Comparison of ENCODE assay signal across 13 cellular contexts in the genomic region with DNA sequence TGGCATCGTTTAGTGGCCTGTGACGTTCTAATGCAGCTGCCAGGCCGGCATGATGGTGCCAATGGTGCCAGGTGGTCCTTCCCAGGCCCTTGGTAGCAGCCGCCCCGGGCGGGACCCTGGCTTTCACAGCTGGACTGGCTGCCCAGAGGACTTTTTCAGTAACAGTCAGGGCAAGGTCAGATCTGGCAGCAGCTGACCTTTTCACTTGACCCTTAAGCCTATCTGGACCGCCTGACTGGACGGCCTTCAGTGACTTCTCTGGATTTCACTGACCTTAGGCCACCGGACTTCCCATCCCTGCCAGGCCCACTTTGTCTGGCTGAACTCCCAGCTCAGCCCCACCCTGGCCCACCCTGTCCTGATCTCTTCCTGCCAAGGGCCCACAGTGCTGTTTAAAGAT. TPM values are rescaled to one million over a fixed set of nuclear protein-coding genes. Genes with fewer than 3 reads are reported as not detected.
DNase-seq lines count a peak whose midpoint lies in the region; ATAC-seq and TF ChIP-seq lines count a peak whose summit lies in the region.
"Had no signal": no experiment of that assay in that cellular context is flagged by ENCODE, and none has a peak within 500 bp of the region (broad histone marks: within the 10 kb centered on the region; RNA-seq: fewer than 3 reads in every experiment).

No MANE protein-coding gene starts in this region.

- H3K4me2 ChIP-seq in SK-N-SH: no peak overlapping the region
- H3K4me2 ChIP-seq: smooth muscle cell had no signal

- no peak for ATAC-seq in CD8-positive, alpha-beta T cell
- ATAC-seq: mucosa of descending colon had no signal

- intact Hi-C loops in CD8-positive, alpha-beta T cell (cut with DNase I, micrococcal nuclease): no loop called here

- H3K27ac ChIP-seq in CD8-positive, alpha-beta T cell (ENCODE audit: low read depth, low read length): no peak overlapping the region
- H3K27ac ChIP-seq in cingulate gyrus (ENCODE audit: low read depth, low read length): peak overlapping the region; percentile 23
- H3K27ac ChIP-seq in liver (ENCODE audit: low read depth in 1 of 2, low read length in 2 of 2): peak overlapping the region; percentile 15 to 50
- peak overlapping the region; percentile 48 for H3K27ac ChIP-seq in suprapubic skin
- no peak overlapping the region for H3K27ac ChIP-seq in SK-N-SH (ENCODE audit: low read depth in 2 of 2, low read length in 1 of 2)

- no peaks in the 10 kb centered on the region for H3K27me3 Mint-ChIP-seq in CD8-positive, alpha-beta T cell (ENCODE audit: low read depth)

- H3K4me3 ChIP-seq in CD8-positive, alpha-beta T cell (ENCODE audit: low read depth, low read length): no peak overlapping the region
- no peak overlapping the region for H3K4me3 ChIP-seq in liver (ENCODE audit: low read depth in 1 of 3, low read length in 3 of 3)
- no peak overlapping the region for H3K4me3 ChIP-seq in suprapubic skin
- H3K4me3 ChIP-seq in SK-N-SH (ENCODE audit: low read depth in 2 of 2, low read length in 1 of 2): no peak overlapping the region
- H3K4me3 ChIP-seq: mucosa of descending colon, smooth muscle cell had no signal

- DNase-seq in CD8-positive, alpha-beta T cell: no peak
- DNase-seq in suprapubic skin (ENCODE audit: low spot score in 2 of 2): no peak
- no peak for DNase-seq in SK-N-SH
- DNase-seq in HPDE6-E6E7 (ENCODE audit: extremely low spot score): no peak
- DNase-seq in NCI-H69 (lab: John Stamatoyannopoulos, UW): no peak
- no peak for DNase-seq in activated CD4-positive, CD25-positive, alpha-beta regulatory T cell treated with anti-CD3 and anti-CD28 coated beads, Interleukin-2, amount 50 U/mL, for 72 hours
- DNase-seq: activated effector memory CD4-positive, alpha-beta T cell treated with Interleukin-2 at 50 U/mL for 16 hours; T-helper 1 cell had no signal

- peaks cover 99% of the 10 kb centered on the region for H3K79me2 ChIP-seq in SK-N-SH (ENCODE audit: insufficient read depth)

- no peaks in the 10 kb centered on the region for H3K27me3 ChIP-seq in CD8-positive, alpha-beta T cell (ENCODE audit: insufficient read depth, low read length)
- H3K27me3 ChIP-seq in liver (ENCODE audit: control insufficient read depth in 4 of 4, insufficient read depth in 4 of 4, low read length in 3 of 4) (no peaks in the 10 kb centered on the region), suprapubic skin (no peaks in the 10 kb centered on the region), SK-N-SH (ENCODE audit: insufficient read depth) (no peaks in the 10 kb centered on the region)

- peaks cover 58% of the 10 kb centered on the region for H3K4me1 ChIP-seq in CD8-positive, alpha-beta T cell (ENCODE audit: insufficient read depth, low read length)
- peaks cover 7 to 27% (median 13%) of the 10 kb centered on the region in 4 donors for H3K4me1 ChIP-seq in liver (ENCODE audit: control insufficient read depth in 4 of 4, insufficient read depth in 4 of 4, low read length in 3 of 4)
- H3K4me1 ChIP-seq in suprapubic skin: peaks cover 39% of the 10 kb centered on the region
- peaks cover 0 to 3% of the 10 kb centered on the region in 2 experiments; a peak in 1 of 4 replicates for H3K4me1 ChIP-seq in SK-N-SH (ENCODE audit: control insufficient read depth in 1 of 2, insufficient read depth in 2 of 2, low read depth in 1 of 2, low read length in 1 of 2)

- H4K20me1 ChIP-seq in SK-N-SH (ENCODE audit: insufficient read depth): peaks cover 100% of the 10 kb centered on the region

- H3K9me3 ChIP-seq in CD8-positive, alpha-beta T cell (ENCODE audit: low read length): no peaks in the 10 kb centered on the region
- H3K9me3 ChIP-seq in liver (ENCODE audit: control insufficient read depth in 4 of 4, low read length in 3 of 4) (no peaks in the 10 kb centered on the region), suprapubic skin (no peaks in the 10 kb centered on the region), SK-N-SH (no peaks in the 10 kb centered on the region)
- H3K9me3 ChIP-seq: mucosa of descending colon had no signal

- CTCF ChIA-PET in CD8-positive, alpha-beta T cell (lab: Charles Lee): interaction anchor here (2.1 to 2.4 kb wide), 2 partner anchors 199 to 274 kb away, joined by 7 to 12 read pairs; no protein-coding TSS in a partner anchor
- CTCF ChIA-PET in SK-N-SH (lab: Yijun Ruan, JAX): interaction anchor here (0.6 to 2.7 kb wide), 8 partner anchors 9 to 274 kb away, joined by 3 to 12 read pairs (median 6); a partner anchor contains a TSS

- H2AFZ ChIP-seq in SK-N-SH (ENCODE audit: low read depth): no peak overlapping the region

- H3K4me1 Mint-ChIP-seq in CD8-positive, alpha-beta T cell (ENCODE audit: low read depth): peaks cover 74% of the 10 kb centered on the region

- TF ChIP-seq CTCF in CD8-positive, alpha-beta T cell (IDR thresholded peaks at IDR 0.05): no peak
- TF ChIP-seq CTCF in liver (IDR thresholded peaks at IDR 0.05; ENCODE audit: low read depth, low read length, missing input control): no peak
- TF ChIP-seq CTCF in suprapubic skin (IDR thresholded peaks at IDR 0.05): no peak
- no peak for TF ChIP-seq CTCF in SK-N-SH (IDR thresholded peaks at IDR 0.05)

- peaks cover 7% of the 10 kb centered on the region for H3K36me3 ChIP-seq in CD8-positive, alpha-beta T cell (ENCODE audit: insufficient read depth, low read length)
- H3K36me3 ChIP-seq in liver (ENCODE audit: control insufficient read depth in 4 of 4, insufficient read depth in 3 of 4, low read depth in 1 of 4, low read length in 3 of 4) (no peaks in the 10 kb centered on the region), suprapubic skin (no peaks in the 10 kb centered on the region), SK-N-SH (replicated peaks in 1 of 2; ENCODE audit: control insufficient read depth in 1 of 2, insufficient read depth in 2 of 2, low read length in 1 of 2) (peaks cover 72 to 84% of the 10 kb centered on the region in 2 experiments)

- no peaks in the 10 kb centered on the region for H3K9me2 ChIP-seq in SK-N-SH

- H3K36me3 Mint-ChIP-seq in CD8-positive, alpha-beta T cell: peaks cover 74% of the 10 kb centered on the region

- no peak for TF ChIP-seq POLR2A in suprapubic skin (IDR thresholded peaks at IDR 0.05)

- POLR2A ChIA-PET in CD8-positive, alpha-beta T cell (lab: Charles Lee): no interaction called here
- POLR2A ChIA-PET in SK-N-SH (lab: Yijun Ruan, JAX): interaction anchor here (1.0 kb wide), 1 partner anchor 282 kb away, joined by 3 read pairs; no protein-coding TSS in a partner anchor

- H3K9me3 Mint-ChIP-seq in CD8-positive, alpha-beta T cell: no peaks in the 10 kb centered on the region
- H3K9me3 Mint-ChIP-seq: dendritic cell treated with granulocyte-macrophage colony-stimulating factor and Interleukin-4, amounts not matched to agents 40 ng/mL and 50 ng/mL, for 4 days had no signal

- H3F3A ChIP-seq in SK-N-SH (replicated peaks; ENCODE audit: insufficient read depth): no peaks in the 10 kb centered on the region

- peak overlapping the region; percentile 68 for H3K27ac Mint-ChIP-seq in CD8-positive, alpha-beta T cell
- H3K27ac Mint-ChIP-seq: dendritic cell treated with granulocyte-macrophage colony-stimulating factor and Interleukin-4, amounts not matched to agents 40 ng/mL and 50 ng/mL, for 4 days had no signal

- no peak overlapping the region for H3K4me3 Mint-ChIP-seq in CD8-positive, alpha-beta T cell
- H3K4me3 Mint-ChIP-seq: dendritic cell treated with granulocyte-macrophage colony-stimulating factor and Interleukin-4, amounts not matched to agents 40 ng/mL and 50 ng/mL, for 4 days had no signal

- TF ChIP-seq EP300 in suprapubic skin (IDR thresholded peaks at IDR 0.05) (no peak), SK-N-SH (IDR thresholded peaks at IDR 0.05; ENCODE audit: borderline replicate concordance in 1 of 2, low read depth in 1 of 2, low read length in 1 of 2) (no peak)

- no peak overlapping the region for H3K9ac ChIP-seq in liver (ENCODE audit: low read depth in 1 of 2, low read length in 2 of 2)
- no peak overlapping the region for H3K9ac ChIP-seq in SK-N-SH

- peak in 1 of 2 donors; percentile 38 for TF ChIP-seq RAD21 in liver (IDR thresholded peaks at IDR 0.05)
- TF ChIP-seq RAD21 in SK-N-SH (IDR thresholded peaks at IDR 0.05; ENCODE audit: low read length): no peak

- WGBS in liver: 51% methylated on average over 9 of the region's 9 CpGs
- 69% methylated on average over 5 of the region's 9 CpGs for WGBS in suprapubic skin
- 89% methylated on average over 9 of the region's 9 CpGs for WGBS in SK-N-SH (ENCODE audit: low lambda C conversion rate)

TF ChIP-seq in liver, 16 proteins besides CTCF, POLR2A, EP300 and RAD21:
- TF ChIP-seq SP1 (IDR thresholded peaks at IDR 0.05): peak; percentile 52
- no peak for TF ChIP-seq HNF4G (IDR thresholded peaks at IDR 0.05)
- TF ChIP-seq, protein P1, sequence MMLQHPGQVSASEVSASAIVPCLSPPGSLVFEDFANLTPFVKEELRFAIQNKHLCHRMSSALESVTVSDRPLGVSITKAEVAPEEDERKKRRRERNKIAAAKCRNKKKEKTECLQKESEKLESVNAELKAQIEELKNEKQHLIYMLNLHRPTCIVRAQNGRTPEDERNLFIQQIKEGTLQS (IDR thresholded peaks at IDR 0.05): no peak
- peak; percentile 100 for TF ChIP-seq NR2F2 (IDR thresholded peaks at IDR 0.05)
- TF ChIP-seq EGR1 (IDR thresholded peaks at IDR 0.05; ENCODE audit: low read depth in 2 of 2): no peak
- peak; percentile 36 to 78 for TF ChIP-seq HNF4A (conservative IDR thresholded peaks at IDR 0.05)
- TF ChIP-seq RXRA (IDR thresholded peaks at IDR 0.05): peak; percentile 80 to 95
- TF ChIP-seq JUND (IDR thresholded peaks at IDR 0.05): no peak

TF ChIP-seq in SK-N-SH, 30 proteins besides CTCF, POLR2A, EP300 and RAD21 (continues in another document):
- TF ChIP-seq TCF12 (IDR thresholded peaks at IDR 0.05) (no peak), TAF1 (IDR thresholded peaks at IDR 0.05; ENCODE audit: borderline replicate concordance, low read depth, low read length) (no peak), NRF1 (IDR thresholded peaks at IDR 0.05; ENCODE audit: low read depth, low read length) (no peak), NFIC (IDR thresholded peaks at IDR 0.05; ENCODE audit: borderline replicate concordance) (no peak), FOXM1 (IDR thresholded peaks at IDR 0.05; ENCODE audit: low read depth) (no peak), RXRA (IDR thresholded peaks at IDR 0.05; ENCODE audit: borderline replicate concordance, low read depth) (no peak), RCOR1 (IDR thresholded peaks at IDR 0.05; ENCODE audit: low read length) (no peak)
- TF ChIP-seq, protein P2, sequence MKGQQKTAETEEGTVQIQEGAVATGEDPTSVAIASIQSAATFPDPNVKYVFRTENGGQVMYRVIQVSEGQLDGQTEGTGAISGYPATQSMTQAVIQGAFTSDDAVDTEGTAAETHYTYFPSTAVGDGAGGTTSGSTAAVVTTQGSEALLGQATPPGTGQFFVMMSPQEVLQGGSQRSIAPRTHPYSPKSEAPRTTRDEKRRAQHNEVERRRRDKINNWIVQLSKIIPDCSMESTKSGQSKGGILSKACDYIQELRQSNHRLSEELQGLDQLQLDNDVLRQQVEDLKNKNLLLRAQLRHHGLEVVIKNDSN (IDR thresholded peaks at IDR 0.05; ENCODE audit: borderline replicate concordance, low read depth): no peak

RNA-seq across cellular contexts. Expression of a gene that starts 15.9 kb away (rescaled TPM):
- total RNA-seq in CD8-positive, alpha-beta T cell: 10 to 100 TPM; 46.6 to 54.4 TPM
- 10 to 100 TPM; 15.7 to 27.8 TPM for total RNA-seq in liver
- 1 to 10 TPM; 6.7 to 9.0 TPM for polyA plus RNA-seq in liver
- total RNA-seq in suprapubic skin: 10 to 100 TPM; 29.7 to 61.3 (median 40.6) TPM
- polyA plus RNA-seq in SK-N-SH (2012; rRNA removed): 21.0 and 27.5 TPM in 2 replicates
- polyA plus RNA-seq in SK-N-SH (2012; cell fraction: cytosol; rRNA removed): 23.5 and 23.8 TPM in 2 replicates
- polyA plus RNA-seq in SK-N-SH (2012; cell fraction: nucleus; rRNA removed): 56.4 and 71.7 TPM in 2 replicates

Comparison
In these comparisons a context has a peak if more than half of its experiments do, and no peak if none do; other contexts are left out.
1. H3K27ac ChIP-seq: peak in cingulate gyrus (single experiment), liver (2 of 2) and suprapubic skin (single experiment); none in CD8-positive, alpha-beta T cell (single experiment) and SK-N-SH (0 of 2).